28 cellular contexts compared by ENCODE assay signal in genomic region chr7:70907594-70907993, GRCh38.
"Had no signal": no experiment of that assay in that cellular context is flagged by ENCODE, and none has a peak within 500 bp of the region (broad histone marks: within the 10 kb centered on the region; RNA-seq: fewer than 3 reads in every experiment).

No MANE protein-coding gene starts in this region.

- H3K4me3 ChIP-seq: adrenal gland, body of pancreas, esophagus squamous epithelium, gastroesophageal sphincter, heart right ventricle had no signal

- H3K9me3 ChIP-seq: adrenal gland, body of pancreas, esophagus squamous epithelium had no signal

- H3K36me3 Mint-ChIP-seq: activated naive CD4-positive, alpha-beta T cell treated with anti-CD3 and anti-CD28 coated beads, Interleukin-2, amount 50 U/mL, for 24 hours had no signal

- H3K4me3 Mint-ChIP-seq: activated CD4-positive, alpha-beta T cell treated with anti-CD3 and anti-CD28 coated beads, Interleukin-2, amount 10 ng/mL, durations not matched to agents 7 days and 5 days; activated CD8-positive, alpha-beta T cell treated with anti-CD3 and anti-CD28 coated beads for 36 hours; activated naive CD4-positive, alpha-beta T cell treated with anti-CD3 and anti-CD28 coated beads, Interleukin-2, amount 50 U/mL, for 24 hours; activated naive CD8-positive, alpha-beta T cell treated with anti-CD3 and anti-CD28 coated beads for 36 hours; activated naive CD8-positive, alpha-beta T cell treated with anti-CD3 and anti-CD28 coated beads, Interleukin-2, amount 50 U/mL, for 24 hours; activated T-cell treated with anti-CD3 and anti-CD28 coated beads, Interleukin-2, amount 50 U/mL, for 4 hours; activated T-helper 17 cell treated with anti-CD3 and anti-CD28 coated beads, Interleukin-2, amount 50 U/mL, for 72 hours; effector memory CD8-positive, alpha-beta T cell had no signal

- DNase-seq: activated CD4-positive, alpha-beta T cell treated with anti-CD3 and anti-CD28 coated beads for 1 hour; activated CD4-positive, alpha-beta T cell treated with anti-CD3 and anti-CD28 coated beads for 4 hours; activated CD4-positive, alpha-beta T cell treated with anti-CD3 and anti-CD28 coated beads, Interleukin-2, amount 10 ng/mL, durations not matched to agents 7 days and 5 days; activated CD4-positive, alpha-beta T cell treated with anti-CD3 and anti-CD28 coated beads, Interleukin-2, amount 50 U/mL, for 48 hours; activated CD8-positive, alpha-beta memory T cell treated with anti-CD3 and anti-CD28 coated beads for 24 hours; activated CD8-positive, alpha-beta T cell treated with anti-CD3 and anti-CD28 coated beads for 36 hours; activated effector memory CD4-positive, alpha-beta T cell treated with Interleukin-2 at 50 U/mL for 16 hours; activated gamma-delta T cell treated with Interleukin-2 at 50 U/mL for 16 hours; activated naive CD4-positive, alpha-beta T cell treated with Interleukin-2 at 50 U/mL for 16 hours; activated naive CD8-positive, alpha-beta T cell treated with anti-CD3 and anti-CD28 coated beads for 36 hours; activated naive CD8-positive, alpha-beta T cell treated with anti-CD3 and anti-CD28 coated beads, Interleukin-2, amount 50 U/mL, for 24 hours; activated T-cell treated with anti-CD3 and anti-CD28 coated beads, Interleukin-2, amount 50 U/mL, for 4 hours; adrenal gland; amygdala; aorta; body of pancreas; cortex of kidney; dermis blood vessel endothelial cell; effector CD4-positive, alpha-beta T cell; effector memory CD8-positive, alpha-beta T cell; esophagus squamous epithelium; foreskin melanocyte; heart right ventricle; T-helper 2 cell had no signal

- H3K4me1 ChIP-seq: adrenal gland, body of pancreas, esophagus squamous epithelium, gastroesophageal sphincter, heart right ventricle had no signal

- ATAC-seq: activated CD8-positive, alpha-beta T cell treated with anti-CD3 and anti-CD28 coated beads for 36 hours; activated naive CD8-positive, alpha-beta T cell treated with anti-CD3 and anti-CD28 coated beads, Interleukin-2, amount 50 U/mL, for 24 hours; activated T-cell treated with anti-CD3 and anti-CD28 coated beads, Interleukin-2, amount 50 U/mL, for 4 hours; activated T-helper 17 cell treated with anti-CD3 and anti-CD28 coated beads, Interleukin-2, amount 50 U/mL, for 72 hours; body of pancreas; effector memory CD8-positive, alpha-beta T cell; gastroesophageal sphincter; heart right ventricle had no signal

- H3K27me3 ChIP-seq: adrenal gland, body of pancreas, esophagus squamous epithelium, gastroesophageal sphincter had no signal

- H3K27ac Mint-ChIP-seq: activated CD4-positive, alpha-beta T cell treated with anti-CD3 and anti-CD28 coated beads, Interleukin-2, amount 10 ng/mL, durations not matched to agents 7 days and 5 days; activated CD8-positive, alpha-beta T cell treated with anti-CD3 and anti-CD28 coated beads for 36 hours; activated naive CD4-positive, alpha-beta T cell treated with anti-CD3 and anti-CD28 coated beads, Interleukin-2, amount 50 U/mL, for 24 hours; activated naive CD8-positive, alpha-beta T cell treated with anti-CD3 and anti-CD28 coated beads for 36 hours; activated naive CD8-positive, alpha-beta T cell treated with anti-CD3 and anti-CD28 coated beads, Interleukin-2, amount 50 U/mL, for 24 hours; activated T-helper 17 cell treated with anti-CD3 and anti-CD28 coated beads, Interleukin-2, amount 50 U/mL, for 72 hours; effector memory CD8-positive, alpha-beta T cell had no signal

- H3K27me3 Mint-ChIP-seq: activated CD4-positive, alpha-beta T cell treated with anti-CD3 and anti-CD28 coated beads, Interleukin-2, amount 10 ng/mL, durations not matched to agents 7 days and 5 days; activated naive CD4-positive, alpha-beta T cell treated with anti-CD3 and anti-CD28 coated beads, Interleukin-2, amount 50 U/mL, for 24 hours; activated naive CD8-positive, alpha-beta T cell treated with anti-CD3 and anti-CD28 coated beads for 36 hours had no signal

- H3K27ac ChIP-seq: adrenal gland, body of pancreas, epithelial cell of prostate, esophagus squamous epithelium, gastroesophageal sphincter, heart right ventricle had no signal

- H3K36me3 ChIP-seq: adrenal gland, esophagus squamous epithelium, gastroesophageal sphincter, heart right ventricle had no signal

- H3K4me1 Mint-ChIP-seq: activated CD4-positive, alpha-beta T cell treated with anti-CD3 and anti-CD28 coated beads, Interleukin-2, amount 10 ng/mL, durations not matched to agents 7 days and 5 days; activated naive CD4-positive, alpha-beta T cell treated with anti-CD3 and anti-CD28 coated beads, Interleukin-2, amount 50 U/mL, for 24 hours; activated naive CD8-positive, alpha-beta T cell treated with anti-CD3 and anti-CD28 coated beads for 36 hours; activated naive CD8-positive, alpha-beta T cell treated with anti-CD3 and anti-CD28 coated beads, Interleukin-2, amount 50 U/mL, for 24 hours; activated T-helper 17 cell treated with anti-CD3 and anti-CD28 coated beads, Interleukin-2, amount 50 U/mL, for 72 hours had no signal
